ENCODE assay signal across 24 cellular contexts in the genomic region with DNA sequence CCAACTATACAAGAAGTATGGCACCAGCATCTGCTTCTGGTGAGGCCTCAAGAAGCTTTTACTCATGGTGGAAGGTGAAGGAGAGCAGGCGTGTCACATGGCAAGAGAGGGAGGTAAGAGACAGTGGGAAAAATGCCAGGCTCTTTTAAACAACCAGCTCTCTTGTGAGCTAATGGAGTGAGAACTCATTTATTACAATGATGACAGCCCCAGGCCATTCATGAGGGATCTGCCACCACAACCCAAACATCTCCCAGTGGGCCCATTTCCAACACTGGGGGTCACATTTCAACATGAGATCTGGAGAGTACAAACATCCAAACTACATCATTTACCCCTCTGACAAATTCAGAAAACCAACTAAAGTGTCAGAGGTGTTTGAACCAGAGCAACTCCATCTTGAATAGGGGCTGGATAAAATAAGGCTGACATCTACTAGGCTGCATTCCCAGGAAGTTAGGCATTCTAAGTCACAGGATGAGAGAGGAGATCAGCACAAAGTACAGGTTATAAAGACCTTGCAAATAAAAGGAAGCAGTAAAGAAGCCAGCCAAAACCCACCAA. TPM values are rescaled to one million over a fixed set of nuclear protein-coding genes. Genes with fewer than 3 reads are reported as not detected.
A peak's percentile ranks its signal among the peaks of the same experiment; 100 is the strongest.
DNase-seq lines count a peak whose midpoint lies in the region; ATAC-seq, FAIRE-seq and TF ChIP-seq lines count a peak whose summit lies in the region.
"Had no signal": no experiment of that assay in that cellular context is flagged by ENCODE, and none has a peak within 500 bp of the region (broad histone marks: within the 10 kb centered on the region; RNA-seq: fewer than 3 reads in every experiment).

No MANE protein-coding gene starts in this region.

- no peak for ATAC-seq in activated naive CD8-positive, alpha-beta T cell treated with anti-CD3 and anti-CD28 coated beads, Interleukin-2, amount 50 U/mL, for 24 hours
- no peak for ATAC-seq in GM12878
- ATAC-seq in GM21786 (IDR thresholded peaks at IDR 0.05; ENCODE audit: unreplicated experiment) = no peak

- no peaks in the 10 kb centered on the region for H3K9me3 ChIP-seq in GM12878 (replicated peaks; ENCODE audit: control insufficient read depth, insufficient read depth, low read length)
- no peaks in the 10 kb centered on the region for H3K9me3 ChIP-seq in adrenal gland (replicated peaks in 1 of 3)
- H3K9me3 ChIP-seq: BE2C had no signal

- no peak overlapping the region for H3K27ac ChIP-seq in GM12878 (ENCODE audit: control insufficient read depth, insufficient read depth)
- H3K27ac ChIP-seq in adrenal gland = no peak overlapping the region
- H3K27ac ChIP-seq: SK-N-MC had no signal

- 47% methylated on average over 1 of the region's 1 CpG for whole genome bisulfite sequencing in GM12878 (ENCODE audit: insufficient coverage, insufficient replicate concordance, low lambda C conversion rate, missing lambda C conversion rate)
- WGBS in adrenal gland, 4 donors = 56 to 82% (median 79%) methylated on average over 1 of the region's 1 CpG

- SMC1A ChIA-PET in GM12878 (lab: Charles Lee; ENCODE audit: uncharacterized antibody, unreplicated experiment) = no interaction called here

- H3K4me1 ChIP-seq in GM12878 (ENCODE audit: control insufficient read depth, insufficient read depth, low read length) (0 out of 2 replicates have a peak, but pooled peaks cover 2% of the 10 kb centered on the region), adrenal gland (replicated peaks in 1 of 2) (no peaks in the 10 kb centered on the region)
- H3K4me1 ChIP-seq: BE2C had no signal

- no TSS peak for BruUV-seq in GM12878 (replicated peaks; lab: Mats Ljungman, UMichigan)

- no peak overlapping the region for H3K4me3 Mint-ChIP-seq in activated naive CD8-positive, alpha-beta T cell
- no peak overlapping the region for H3K4me3 Mint-ChIP-seq in activated naive CD8-positive, alpha-beta T cell treated with anti-CD3 and anti-CD28 coated beads, Interleukin-2, amount 50 U/mL, for 24 hours
- H3K4me3 Mint-ChIP-seq: HFFc6 had no signal

- DNase-seq in activated naive CD8-positive, alpha-beta T cell treated with anti-CD3 and anti-CD28 coated beads, Interleukin-2, amount 50 U/mL, for 24 hours = no peak
- peak; percentile 27 for DNase-seq in M059J (ENCODE audit: low read depth)
- no peak for DNase-seq in GM12878 (ENCODE audit: low read depth, low spot score)
- peak; percentile 1 for DNase-seq in myocyte (ENCODE audit: low read depth)
- no peak for DNase-seq in adrenal gland
- DNase-seq in D721Med (ENCODE audit: insufficient read length, low spot score) = no peak
- DNase-seq: BE2C, COR-L47, GDM1, HFFc6, KBM-7, NCI-H1092 treated with DMSO at 0.1 percent for 48 hours, NCI-H146, NCI-H2029, NCI-H2171 treated with DMSO at 0.1 percent for 48 hours, NCI-H524 treated with DMSO at 0.1 percent for 48 hours, RPMI8226, SHP77, SW 1271 had no signal

- no peak overlapping the region for H2AFZ ChIP-seq in GM12878 (ENCODE audit: control insufficient read depth, low read depth, low read length)

- H3K27me3 ChIP-seq in GM12878 (replicated peaks in 1 of 2; ENCODE audit: control insufficient read depth in 2 of 2, insufficient read depth in 2 of 2, low read length in 1 of 2) = no peaks in the 10 kb centered on the region; a peak in 1 of 4 replicates
- peaks cover 15% of the 10 kb centered on the region for H3K27me3 ChIP-seq in adrenal gland

- POLR2A ChIA-PET in GM12878 (lab: Charles Lee) = no interaction called here

- H4K20me1 ChIP-seq in GM12878 (ENCODE audit: control insufficient read depth, insufficient read depth) = no peaks in the 10 kb centered on the region

- no peak overlapping the region for H3K9ac ChIP-seq in GM12878 (ENCODE audit: control insufficient read depth, insufficient read depth, low read length)

- H3K36me3 ChIP-seq in GM12878 (ENCODE audit: control insufficient read depth in 2 of 2, insufficient read depth in 2 of 2, low read length in 1 of 2) (no peaks in the 10 kb centered on the region), adrenal gland (replicated peaks in 1 of 2) (no peaks in the 10 kb centered on the region)
- H3K36me3 ChIP-seq: BE2C had no signal

- no peak overlapping the region for H3K4me3 ChIP-seq in GM12878
- no peak overlapping the region for H3K4me3 ChIP-seq in adrenal gland
- H3K4me3 ChIP-seq: SK-N-MC had no signal

- TF ChIP-seq POLR2A in GM12878 (IDR thresholded peaks at IDR 0.05; ENCODE audit: low read depth, low read length) = no peak
- TF ChIP-seq POLR2A in adrenal gland (IDR thresholded peaks at IDR 0.05) = no peak

- TF ChIP-seq RAD21 in GM12878 (IDR thresholded peaks at IDR 0.05; ENCODE audit: insufficient read depth, low read depth, low read length) = no peak

- FAIRE-seq in GM12878 (lab: Jason Lieb, UNC) (no peak), D721Med (lab: Jason Lieb, UNC) (no peak)
- FAIRE-seq: A204.1, H54 had no signal

- RAD21 ChIA-PET in GM12878 (lab: Charles Lee; ENCODE audit: unreplicated experiment) = no interaction called here

- CTCF ChIA-PET in GM12878 (lab: Yijun Ruan, JAX) = no interaction called here

- H3K4me2 ChIP-seq in GM12878 (ENCODE audit: control insufficient read depth, insufficient read depth) = no peak overlapping the region

- H3K4me1 Mint-ChIP-seq in activated naive CD8-positive, alpha-beta T cell (ENCODE audit: low read depth) = peaks cover 6% of the 10 kb centered on the region
- peaks cover 10% of the 10 kb centered on the region for H3K4me1 Mint-ChIP-seq in activated naive CD8-positive, alpha-beta T cell treated with anti-CD3 and anti-CD28 coated beads, Interleukin-2, amount 50 U/mL, for 24 hours

- intact Hi-C loops in GM12878 (cut with micrococcal nuclease; ENCODE audit: unreplicated experiment) = no loop called here
- intact Hi-C loops in adrenal gland (cut with DNase I) = no loop called here

- in situ Hi-C loops in GM12878 (cut with MboI) = no loop called here

- TF ChIP-seq CTCF in GM12878 (IDR thresholded peaks at IDR 0.05 in 2 of 3, conservative IDR thresholded peaks at IDR 0.05 in 1 of 3; ENCODE audit: control insufficient read depth in 2 of 3, extremely low read depth in 1 of 3, insufficient read depth in 1 of 3, low read depth in 3 of 3, low read length in 3 of 3) (no peak), adrenal gland (IDR thresholded peaks at IDR 0.05) (no peak), D721Med (IDR thresholded peaks at IDR 0.05; ENCODE audit: insufficient read depth, missing control alignments) (no peak)

- no peaks in the 10 kb centered on the region for H3K36me3 Mint-ChIP-seq in activated naive CD8-positive, alpha-beta T cell
- no peaks in the 10 kb centered on the region for H3K36me3 Mint-ChIP-seq in activated naive CD8-positive, alpha-beta T cell treated with anti-CD3 and anti-CD28 coated beads, Interleukin-2, amount 50 U/mL, for 24 hours (ENCODE audit: low read depth)

- H3K27ac Mint-ChIP-seq in activated naive CD8-positive, alpha-beta T cell = peak overlapping the region; percentile 51
- no peak overlapping the region for H3K27ac Mint-ChIP-seq in activated naive CD8-positive, alpha-beta T cell treated with anti-CD3 and anti-CD28 coated beads, Interleukin-2, amount 50 U/mL, for 24 hours
- H3K27ac Mint-ChIP-seq: HFFc6 had no signal

- H3K79me2 ChIP-seq in GM12878 (ENCODE audit: control insufficient read depth, insufficient read depth, low read length) = no peaks in the 10 kb centered on the region

- H3K27me3 Mint-ChIP-seq in activated naive CD8-positive, alpha-beta T cell = peaks cover 32% of the 10 kb centered on the region
- H3K27me3 Mint-ChIP-seq in activated naive CD8-positive, alpha-beta T cell treated with anti-CD3 and anti-CD28 coated beads, Interleukin-2, amount 50 U/mL, for 24 hours = peaks cover 44% of the 10 kb centered on the region

- no peak for TF ChIP-seq EP300 in GM12878 (IDR thresholded peaks at IDR 0.05; ENCODE audit: borderline replicate concordance in 1 of 2, control insufficient read depth in 1 of 2, low read depth in 2 of 2, low read length in 2 of 2)

- no peaks in the 10 kb centered on the region for H3K9me3 Mint-ChIP-seq in activated naive CD8-positive, alpha-beta T cell (ENCODE audit: low read depth)
- H3K9me3 Mint-ChIP-seq in activated naive CD8-positive, alpha-beta T cell treated with anti-CD3 and anti-CD28 coated beads, Interleukin-2, amount 50 U/mL, for 24 hours = peaks cover 4% of the 10 kb centered on the region
- H3K9me3 Mint-ChIP-seq: HFFc6 had no signal

RNA-seq across cellular contexts. Expression of a gene that starts 2.2 kb away (rescaled TPM):
- 0.17 TPM in 1 of 2 replicates, not detected in the other for total RNA-seq in M059J (2014; rRNA removed; shearing (Covaris generic))
- 1.8 and 2.0 TPM in 2 replicates for total RNA-seq in GM12878 (2013; cell fraction: nucleolus; rRNA removed)
- 31.8 and 40.4 TPM in 2 replicates for total RNA-seq in GM12878 (2014; rRNA removed)
- 52.9 and 54.3 TPM in 2 replicates for total RNA-seq in GM12878 (2014; rRNA removed; fragmentation: Illumina TruSeq; extraction: Trizol)
- 23.4 and 24.6 TPM in 2 replicates for total RNA-seq in GM12878 (2021)
- polyA plus RNA-seq in GM12878 (2011; ENCODE audit: low read depth) = 28.2 TPM
- 101 and 121 TPM in 2 replicates for polyA plus RNA-seq in GM12878 (2011; rRNA removed)
- 49.1 and 49.8 TPM in 2 replicates for polyA plus RNA-seq in GM12878 (2011; cell fraction: cytosol; rRNA removed)
- 27.6 and 27.7 TPM in 2 replicates for polyA plus RNA-seq in GM12878 (2011; cell fraction: nucleus; rRNA removed)
- polyA plus RNA-seq in GM12878 (2012) = 14.0 and 25.2 TPM in 2 replicates
- polyA plus RNA-seq in GM12878 (2014; fragmentation: Illumina TruSeq; extraction: Trizol) = 51.0 and 68.3 TPM in 2 replicates
- 10 to 100 TPM; 28.6 to 39.6 TPM for polyA plus RNA-seq in GM12878 (2014; fragmentation: Nextera tagmentation; extraction: Ambion mirVana)
- polyA plus RNA-seq in GM12878 (2014; rRNA removed) = 35.6 and 42.5 TPM in 2 replicates
- polyA plus RNA-seq in GM12878 (2016; fragmentation: Nextera tagmentation; extraction: Ambion mirVana) = 10 to 100 TPM; 24.3 to 28.4 TPM
- polyA minus RNA-seq in GM12878 (2011; rRNA and poly(A)+ RNA removed) = 30.5 and 35.5 TPM in 2 replicates
- 6.4 and 8.9 TPM in 2 replicates for polyA minus RNA-seq in GM12878 (2011; cell fraction: cytosol; rRNA and poly(A)+ RNA removed)
- polyA minus RNA-seq in GM12878 (2011; cell fraction: nucleus; rRNA and poly(A)+ RNA removed) = 4.6 and 6.0 TPM in 2 replicates
- total RNA-seq in myocyte = not detected in 2 replicates
- polyA plus RNA-seq in myocyte (2012) = not detected
- total RNA-seq in adrenal gland = 1 to 10 TPM in 1 of 8 donors, under 1 TPM in 2, not detected in 5; 0.23 to 1.2 (median 0.47) TPM
- polyA plus RNA-seq in adrenal gland = 1 to 10 TPM in 1 of 3 donors, under 1 TPM in 2; 0.77 to 2.3 (median 0.99) TPM
- total RNA-seq: HFFc6 had no signal

RNA-seq across cellular contexts. Expression of a gene that starts 23.2 kb away (rescaled TPM):
- not detected in 2 replicates for total RNA-seq in M059J (2014; rRNA removed; shearing (Covaris generic))
- not detected in 2 replicates for total RNA-seq in GM12878 (2013; cell fraction: nucleolus; rRNA removed)
- total RNA-seq in GM12878 (2014; rRNA removed) (not detected in 2 replicates), GM12878 (2014; rRNA removed; fragmentation: Illumina TruSeq; extraction: Trizol) (not detected in 2 replicates), GM12878 (2021) (not detected in 2 replicates), myocyte (not detected in 2 replicates), adrenal gland (not detected)
- not detected for polyA plus RNA-seq in GM12878 (2011; ENCODE audit: low read depth)
- polyA plus RNA-seq in GM12878 (2011; rRNA removed) (not detected in 2 replicates), GM12878 (2014; fragmentation: Illumina TruSeq; extraction: Trizol) (not detected in 2 replicates), GM12878 (2014; fragmentation: Nextera tagmentation; extraction: Ambion mirVana) (not detected), GM12878 (2014; rRNA removed) (not detected in 2 replicates), GM12878 (2016; fragmentation: Nextera tagmentation; extraction: Ambion mirVana) (not detected), adrenal gland (not detected)
- not detected in 2 replicates for polyA plus RNA-seq in GM12878 (2011; cell fraction: cytosol; rRNA removed)
- polyA plus RNA-seq in GM12878 (2011; cell fraction: nucleus; rRNA removed) = not detected in 2 replicates
- polyA plus RNA-seq in GM12878 (2012) = not detected in 2 replicates
- polyA minus RNA-seq in GM12878 (2011; rRNA and poly(A)+ RNA removed) = not detected in 2 replicates
- not detected in 2 replicates for polyA minus RNA-seq in GM12878 (2011; cell fraction: cytosol; rRNA and poly(A)+ RNA removed)
- polyA minus RNA-seq in GM12878 (2011; cell fraction: nucleus; rRNA and poly(A)+ RNA removed) = not detected in 2 replicates
- 0.05 TPM for polyA plus RNA-seq in myocyte (2012)
- total RNA-seq: HFFc6 had no signal

Comparison
In these comparisons a context has a peak if more than half of its experiments do, and no peak if none do; other contexts are left out.
1. DNase-seq: peak in M059J (single experiment) and myocyte (single experiment); none in activated naive CD8-positive, alpha-beta T cell treated with anti-CD3 and anti-CD28 coated beads, Interleukin-2, amount 50 U/mL, for 24 hours (single experiment), GM12878 (single experiment), adrenal gland (0 of 7) and D721Med (single experiment).